In genomic region chr11:134139873-134140331, GRCh38 we compare ENCODE assay signal across 8 cellular contexts.
DNase-seq lines count a peak whose midpoint lies in the region; ATAC-seq and TF ChIP-seq lines count a peak whose summit lies in the region.

No MANE protein-coding gene starts in this region.

- H3K27me3 ChIP-seq in ACC112 (ENCODE audit: insufficient read depth, low read length): no peaks in the 10 kb centered on the region

- H2AFZ ChIP-seq in ACC112 (ENCODE audit: low read length, unreplicated experiment): no peak overlapping the region

- H3K79me2 ChIP-seq in ACC112 (ENCODE audit: control insufficient read depth, insufficient read depth, low read length, unreplicated experiment): no peaks in the 10 kb centered on the region

- peaks cover 10% of the 10 kb centered on the region for H3K4me1 Mint-ChIP-seq in activated naive CD8-positive, alpha-beta T cell treated with anti-CD3 and anti-CD28 coated beads for 36 hours
- H3K4me1 Mint-ChIP-seq in glutamatergic neuron (ENCODE audit: low read depth, unreplicated experiment): peaks cover 7% of the 10 kb centered on the region
- H3K4me1 Mint-ChIP-seq in osteocyte (ENCODE audit: unreplicated experiment): peaks cover 25% of the 10 kb centered on the region

- peak; percentile 53 for ATAC-seq in HG03571 (IDR thresholded peaks at IDR 0.05; ENCODE audit: unreplicated experiment)

- peak; percentile 22 for DNase-seq in NOMO-1 treated with DMSO at 0.1 percent for 48 hours (lab: John Stamatoyannopoulos, UW; ENCODE audit: unreplicated experiment)
- DNase-seq in activated naive CD8-positive, alpha-beta T cell treated with anti-CD3 and anti-CD28 coated beads for 36 hours: peak; percentile 21
- peak; percentile 40 for DNase-seq in glutamatergic neuron
- DNase-seq in osteocyte (ENCODE audit: extremely low spot score, unreplicated experiment): no peak
- no peak for DNase-seq in SKM-1 (lab: John Stamatoyannopoulos, UW; ENCODE audit: unreplicated experiment)

- H3K9me3 Mint-ChIP-seq in activated naive CD8-positive, alpha-beta T cell treated with anti-CD3 and anti-CD28 coated beads for 36 hours: no peaks in the 10 kb centered on the region
- H3K9me3 Mint-ChIP-seq in glutamatergic neuron (ENCODE audit: unreplicated experiment) (peaks cover 11% of the 10 kb centered on the region), osteocyte (ENCODE audit: unreplicated experiment) (peaks cover 2% of the 10 kb centered on the region)

- no peak overlapping the region for H3K27ac ChIP-seq in ACC112 (ENCODE audit: low read depth, low read length)

- H3K36me3 Mint-ChIP-seq in activated naive CD8-positive, alpha-beta T cell treated with anti-CD3 and anti-CD28 coated beads for 36 hours: peaks cover 6% of the 10 kb centered on the region
- H3K36me3 Mint-ChIP-seq in glutamatergic neuron (ENCODE audit: unreplicated experiment) (peaks cover 27% of the 10 kb centered on the region), osteocyte (ENCODE audit: unreplicated experiment) (peaks cover 29% of the 10 kb centered on the region)

- 0 out of 2 replicates have a peak overlapping the region, but pooled peaks have one; percentile 16 for H3K4me3 ChIP-seq in ACC112 (ENCODE audit: low read depth, low read length)

- H3K4me1 ChIP-seq in ACC112 (ENCODE audit: control insufficient read depth, insufficient read depth, low read length, unreplicated experiment): peaks cover 4% of the 10 kb centered on the region

- no peak overlapping the region for H3K4me3 Mint-ChIP-seq in activated naive CD8-positive, alpha-beta T cell treated with anti-CD3 and anti-CD28 coated beads for 36 hours
- H3K4me3 Mint-ChIP-seq in glutamatergic neuron (ENCODE audit: unreplicated experiment) (no peak overlapping the region), osteocyte (ENCODE audit: unreplicated experiment) (no peak overlapping the region)

- no peak overlapping the region for H3K27ac Mint-ChIP-seq in activated naive CD8-positive, alpha-beta T cell treated with anti-CD3 and anti-CD28 coated beads for 36 hours
- H3K27ac Mint-ChIP-seq in glutamatergic neuron (ENCODE audit: unreplicated experiment) (no peak overlapping the region), osteocyte (ENCODE audit: unreplicated experiment) (peak overlapping the region; percentile 70)

- no peaks in the 10 kb centered on the region for H3K27me3 Mint-ChIP-seq in activated naive CD8-positive, alpha-beta T cell treated with anti-CD3 and anti-CD28 coated beads for 36 hours
- peaks cover 12% of the 10 kb centered on the region for H3K27me3 Mint-ChIP-seq in glutamatergic neuron (ENCODE audit: unreplicated experiment)
- no peaks in the 10 kb centered on the region for H3K27me3 Mint-ChIP-seq in osteocyte (ENCODE audit: unreplicated experiment)

- TF ChIP-seq CTCF in GM12872 (IDR thresholded peaks at IDR 0.05; ENCODE audit: insufficient read depth, low read depth, low read length) (peak; percentile 80), glutamatergic neuron (IDR thresholded peaks at IDR 0.05; ENCODE audit: partially characterized antibody, unreplicated experiment) (peak; percentile 87), osteocyte (IDR thresholded peaks at IDR 0.05) (peak; percentile 90)

- H3K36me3 ChIP-seq in ACC112 (ENCODE audit: insufficient read depth, low read length): no peaks in the 10 kb centered on the region

Comparison
In these comparisons a context has a peak if more than half of its experiments do, and no peak if none do; other contexts are left out.
1. DNase-seq: peak in NOMO-1 treated with DMSO at 0.1 percent for 48 hours (single experiment), activated naive CD8-positive, alpha-beta T cell treated with anti-CD3 and anti-CD28 coated beads for 36 hours (single experiment) and glutamatergic neuron (single experiment); none in osteocyte (single experiment) and SKM-1 (single experiment).
2. Peak in every context shown above with its lines, with median percentiles within 50 percentile points of each other: CTCF ChIP-seq.